Comparison of ENCODE assay signal across 8 cellular contexts in the genomic region with DNA sequence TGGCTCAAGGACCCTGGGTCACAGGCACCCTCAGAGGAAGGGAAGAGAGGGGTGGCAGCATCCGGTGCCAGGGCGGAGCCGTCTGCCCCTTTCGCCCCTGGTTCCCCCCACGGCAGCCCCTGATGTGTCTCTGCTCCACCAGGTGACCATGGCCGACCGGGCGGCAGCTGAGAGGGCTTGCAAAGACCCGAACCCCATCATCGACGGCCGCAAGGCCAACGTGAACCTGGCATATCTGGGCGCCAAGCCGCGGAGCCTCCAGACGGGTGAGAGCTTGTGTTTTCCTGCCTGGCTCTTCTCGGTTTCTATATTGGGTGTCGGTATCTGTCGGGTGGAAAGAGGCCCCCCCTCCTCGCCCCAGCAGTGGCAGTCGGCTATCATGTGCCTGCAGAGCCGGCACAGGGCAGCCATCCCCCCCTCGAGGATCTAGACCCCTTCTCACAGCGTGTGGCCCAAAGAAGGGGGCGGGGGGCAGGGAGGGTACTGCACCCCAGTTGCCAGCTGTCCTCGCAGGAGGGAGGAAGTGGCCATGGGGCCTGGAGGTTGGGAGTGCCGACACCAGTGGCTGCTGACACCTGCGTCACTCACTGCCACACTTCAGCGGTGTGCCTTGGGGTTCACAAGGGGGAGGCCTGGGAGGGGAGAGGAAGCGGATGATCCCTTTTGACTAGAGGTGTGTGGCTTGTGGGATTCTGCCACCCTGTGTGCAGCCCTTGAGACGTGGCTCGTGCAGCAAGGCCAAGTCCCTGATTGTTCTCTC. TPM values are rescaled to one million over a fixed set of nuclear protein-coding genes. Genes with fewer than 3 reads are reported as not detected.
DNase-seq lines count a peak whose midpoint lies in the region; ATAC-seq and TF ChIP-seq lines count a peak whose summit lies in the region.

No MANE protein-coding gene starts in this region.

- peak; percentile 52 for DNase-seq in GM10248 (ENCODE audit: extremely low spot score)
- peak; percentile 12 to 26 for DNase-seq in Kasumi-1 (lab: John Stamatoyannopoulos, UW)
- DNase-seq in activated CD8-positive, alpha-beta memory T cell treated with anti-CD3 and anti-CD28 coated beads, Interleukin-2, amount 50 U/mL, for 48 hours, result peak; percentile 85
- DNase-seq in esophagus muscularis mucosa (ENCODE audit: extremely low spot score), result no peak
- DNase-seq in osteocyte (ENCODE audit: extremely low spot score, unreplicated experiment), result no peak
- peak; percentile 65 to 85 for DNase-seq in upper lobe of left lung
- DNase-seq in putamen (ENCODE audit: low spot score), result no peak

- TF ChIP-seq CTCF in GM10248 (IDR thresholded peaks at IDR 0.05; ENCODE audit: control extremely low read depth, extremely low read depth, low read depth, missing control alignments) (no peak), esophagus muscularis mucosa (IDR thresholded peaks at IDR 0.05) (no peak), osteocyte (IDR thresholded peaks at IDR 0.05) (no peak), upper lobe of left lung (IDR thresholded peaks at IDR 0.05) (no peak)

- peak overlapping the region; percentile 80 for H3K4me3 Mint-ChIP-seq in osteocyte (ENCODE audit: unreplicated experiment)

- peak; percentile 3 for TF ChIP-seq POLR2A in esophagus muscularis mucosa (IDR thresholded peaks at IDR 0.05; ENCODE audit: low read depth)
- peak in 1 of 4 donors; percentile 18 for TF ChIP-seq POLR2A in upper lobe of left lung (IDR thresholded peaks at IDR 0.05)

- TF ChIP-seq EP300 in esophagus muscularis mucosa (IDR thresholded peaks at IDR 0.05) (no peak), upper lobe of left lung (IDR thresholded peaks at IDR 0.05) (no peak)

- intact Hi-C loops in esophagus muscularis mucosa (cut with DNase I), result no loop called here

- peak overlapping the region; percentile 46 for H3K27ac Mint-ChIP-seq in osteocyte (ENCODE audit: unreplicated experiment)

- H3K27me3 ChIP-seq in esophagus muscularis mucosa (no peaks in the 10 kb centered on the region), upper lobe of left lung (no peaks in the 10 kb centered on the region)

- H3K36me3 ChIP-seq in esophagus muscularis mucosa (peaks cover 8 to 33% (median 22%) of the 10 kb centered on the region in 4 donors), upper lobe of left lung (peaks cover 0 to 32% (median 19%) of the 10 kb centered on the region in 4 donors)

- H3K4me3 ChIP-seq in esophagus muscularis mucosa, result peak overlapping the region; percentile 84 to 94 (median 88)
- H3K4me3 ChIP-seq in upper lobe of left lung, result peak overlapping the region; percentile 19 to 90 (median 88)

- H3K4me1 ChIP-seq in esophagus muscularis mucosa (peaks cover 70 to 83% (median 79%) of the 10 kb centered on the region in 4 donors), upper lobe of left lung (peaks cover 35 to 86% (median 59%) of the 10 kb centered on the region in 4 donors)

- peaks cover 49% of the 10 kb centered on the region for H3K4me1 Mint-ChIP-seq in osteocyte (ENCODE audit: unreplicated experiment)

- no peaks in the 10 kb centered on the region for H3K9me3 ChIP-seq in esophagus muscularis mucosa
- no peaks in the 10 kb centered on the region for H3K9me3 ChIP-seq in upper lobe of left lung

- 61% methylated on average over 7 of the region's 33 CpGs for WGBS in esophagus muscularis mucosa
- WGBS in upper lobe of left lung, 2 donors, result 43% methylated on average over 6 to 33 of the region's 33 CpGs

- POLR2A ChIA-PET in GM10248 (lab: Yijun Ruan, JAX), result interaction anchor here (0.6 to 0.8 kb wide), 2 partner anchors 11 to 990 kb away, joined by 3 to 4 read pairs; no protein-coding TSS in a partner anchor

- ATAC-seq in upper lobe of left lung (ENCODE audit: low FRiP score in 2 of 2) (no peak), HG02852 (IDR thresholded peaks at IDR 0.05; ENCODE audit: unreplicated experiment) (no peak)

- no peaks in the 10 kb centered on the region for H3K9me3 Mint-ChIP-seq in osteocyte (ENCODE audit: unreplicated experiment)

- H3K27me3 Mint-ChIP-seq in osteocyte (ENCODE audit: unreplicated experiment), result no peaks in the 10 kb centered on the region

- CTCF ChIA-PET in GM10248 (lab: Yijun Ruan, JAX), result interaction anchor here (1.2 to 3.4 kb wide), 4 partner anchors 11 to 103 kb away, joined by 3 to 18 read pairs (median 6); no protein-coding TSS in a partner anchor

- H3K36me3 Mint-ChIP-seq in osteocyte (ENCODE audit: unreplicated experiment), result peaks cover 13% of the 10 kb centered on the region

- H3K27ac ChIP-seq in esophagus muscularis mucosa (replicated peaks in 1 of 4) (peak overlapping the region; percentile 93 to 95 (median 94)), upper lobe of left lung (peak overlapping the region; percentile 62 to 91 (median 80))

RNA-seq across cellular contexts. Expression of gene RBM38, which starts 1.5 kb away (rescaled TPM):
- total RNA-seq in esophagus muscularis mucosa, result 100 to 1,000 TPM in 2 of 4 donors, 10 to 100 TPM in 2; 67.6 to 203 (median 139) TPM
- total RNA-seq in osteocyte, result 17.8 and 18.8 TPM in 2 replicates
- total RNA-seq in upper lobe of left lung, result 10 to 100 TPM; 14.7 to 27.5 (median 22.3) TPM

RNA-seq across cellular contexts. Expression of gene RAE1, which starts 41.6 kb away (rescaled TPM):
- total RNA-seq in esophagus muscularis mucosa (10 to 100 TPM; 15.0 to 24.1 (median 21.5) TPM), osteocyte (24.3 and 24.7 TPM in 2 replicates), upper lobe of left lung (10 to 100 TPM; 10.1 to 31.0 (median 17.9) TPM)

Comparison
In these comparisons a context has a peak if more than half of its experiments do, and no peak if none do; other contexts are left out.
1. DNase-seq: peak in GM10248 (single experiment), Kasumi-1 (2 of 2), activated CD8-positive, alpha-beta memory T cell treated with anti-CD3 and anti-CD28 coated beads, Interleukin-2, amount 50 U/mL, for 48 hours (single experiment) and upper lobe of left lung (2 of 2); none in esophagus muscularis mucosa (single experiment), osteocyte (single experiment) and putamen (single experiment).